In genomic region chr16:47617732-47618131, GRCh38 we compare ENCODE assay signal across 27 cellular contexts.
DNase-seq lines count a peak whose midpoint lies in the region; ATAC-seq, FAIRE-seq and TF ChIP-seq lines count a peak whose summit lies in the region.
"Had no signal": no experiment of that assay in that cellular context is flagged by ENCODE, and none has a peak within 500 bp of the region (broad histone marks: within the 10 kb centered on the region; RNA-seq: fewer than 3 reads in every experiment).

No MANE protein-coding gene starts in this region.

- H3K4me3 ChIP-seq in HepG2 (replicated peaks in 1 of 3; ENCODE audit: insufficient read depth in 1 of 3, low read depth in 2 of 3, low read length in 3 of 3), result no peak overlapping the region
- H3K4me3 ChIP-seq in right lobe of liver, result no peak overlapping the region
- no peak overlapping the region for H3K4me3 ChIP-seq in K562
- H3K4me3 ChIP-seq: ascending aorta, esophagus muscularis mucosa, thyroid gland, vagina had no signal

- H2AFZ ChIP-seq in HepG2 (ENCODE audit: low read length) (no peak overlapping the region), K562 (ENCODE audit: low read depth, low read length) (no peak overlapping the region)

- H3K4me1 Mint-ChIP-seq in glutamatergic neuron (ENCODE audit: low read depth, unreplicated experiment), result peaks cover 42% of the 10 kb centered on the region
- no peaks in the 10 kb centered on the region for H3K4me1 Mint-ChIP-seq in activated CD8-positive, alpha-beta T cell treated with anti-CD3 and anti-CD28 coated beads for 36 hours (ENCODE audit: low read depth)
- H3K4me1 Mint-ChIP-seq: activated naive CD8-positive, alpha-beta T cell treated with anti-CD3 and anti-CD28 coated beads for 36 hours had no signal

- no peak overlapping the region for H3K27ac ChIP-seq in HepG2 (ENCODE audit: extremely low read length, insufficient read depth, low read length)
- H3K27ac ChIP-seq in right lobe of liver, result no peak overlapping the region
- H3K27ac ChIP-seq in K562 (ENCODE audit: extremely low read depth, low read depth, low read length), result no peak overlapping the region
- H3K27ac ChIP-seq: ascending aorta, esophagus muscularis mucosa, thyroid gland, vagina had no signal

- TF ChIP-seq EP300 in HepG2 (IDR thresholded peaks at IDR 0.05; ENCODE audit: low read depth in 2 of 2, low read length in 2 of 2), result no peak
- no peak for TF ChIP-seq EP300 in HepG2 (CRISPR knock-in tag; IDR thresholded peaks at IDR 0.05; ENCODE audit: borderline replicate concordance)
- TF ChIP-seq EP300 in K562 (IDR thresholded peaks at IDR 0.05; ENCODE audit: low read length), result no peak

- H3K36me3 ChIP-seq in HepG2 (replicated peaks in 1 of 2; ENCODE audit: control insufficient read depth in 1 of 2, insufficient read depth in 2 of 2, low read length in 2 of 2) (peaks cover 4% of the 10 kb centered on the region in 2 experiments; a peak in 3 of 5 replicates), right lobe of liver (no peaks in the 10 kb centered on the region), K562 (ENCODE audit: control insufficient read depth, insufficient read depth, low read length) (peaks cover 19% of the 10 kb centered on the region)
- H3K36me3 ChIP-seq: thyroid gland, vagina had no signal

- in situ Hi-C loops in HepG2 (cut with HindIII; ENCODE audit: extremely low pct_ligation_motif_present, low pct_unique_long_range_greater_than_20kb), result no loop called here
- in situ Hi-C loops in K562 (cut with MboI), result no loop called here

- H3K4me2 ChIP-seq in HepG2 (ENCODE audit: low read depth, low read length), result no peak overlapping the region
- no peak overlapping the region for H3K4me2 ChIP-seq in K562 (ENCODE audit: insufficient read depth, low read length)

- no TSS peak for BruUV-seq in HepG2 (replicated peaks; lab: Mats Ljungman, UMichigan)
- no TSS peak for BruUV-seq in K562 (replicated peaks; lab: Mats Ljungman, UMichigan)

- CTCF ChIA-PET in HepG2 (lab: Yijun Ruan, JAX; ENCODE audit: low intra/inter-chr PET ratio, low total read pairs), result no interaction called here
- CTCF ChIA-PET in K562 (lab: Yijun Ruan, JAX; ENCODE audit: low intra/inter-chr PET ratio), result no interaction called here
- CTCF ChIA-PET in activated CD8-positive, alpha-beta T cell treated with anti-CD3 and anti-CD28 coated beads for 36 hours (lab: Charles Lee), result no interaction called here

- H3K27me3 ChIP-seq in HepG2 (ENCODE audit: control insufficient read depth in 1 of 2, insufficient read depth in 2 of 2, low read length in 2 of 2), result no peaks in the 10 kb centered on the region
- no peaks in the 10 kb centered on the region for H3K27me3 ChIP-seq in right lobe of liver
- H3K27me3 ChIP-seq in K562 (ENCODE audit: control insufficient read depth in 2 of 2, insufficient read depth in 2 of 2, low read length in 2 of 2), result no peaks in the 10 kb centered on the region
- H3K27me3 ChIP-seq: ascending aorta, esophagus muscularis mucosa, thyroid gland, vagina had no signal

- FAIRE-seq in HepG2 (lab: Jason Lieb, UNC) (no peak), K562 (lab: Jason Lieb, UNC) (no peak)

- ATAC-seq in HepG2 (peak; percentile 58), right lobe of liver (no peak), K562 (no peak), GM19397 (IDR thresholded peaks at IDR 0.05; ENCODE audit: unreplicated experiment) (no peak)
- no peak for ATAC-seq in activated CD8-positive, alpha-beta T cell treated with anti-CD3 and anti-CD28 coated beads for 36 hours
- ATAC-seq: sciatic nerve had no signal

- TF ChIP-seq POLR2A in HepG2 (IDR thresholded peaks at IDR 0.05; ENCODE audit: insufficient read depth in 1 of 2, low read depth in 2 of 2, low read length in 2 of 2), result no peak
- TF ChIP-seq POLR2A in right lobe of liver (IDR thresholded peaks at IDR 0.05), result no peak
- no peak for TF ChIP-seq POLR2A in K562 (conservative IDR thresholded peaks at IDR 0.05)

- intact Hi-C loops in HepG2 (cut with micrococcal nuclease; ENCODE audit: unreplicated experiment) (no loop called here), right lobe of liver (cut with DNase I) (no loop called here), K562 (cut with micrococcal nuclease) (no loop called here)
- intact Hi-C loops in activated CD8-positive, alpha-beta T cell treated with anti-CD3 and anti-CD28 coated beads for 36 hours (cut with micrococcal nuclease), result no loop called here

- peaks cover 2% of the 10 kb centered on the region for H3K27me3 Mint-ChIP-seq in glutamatergic neuron (ENCODE audit: unreplicated experiment)
- no peaks in the 10 kb centered on the region for H3K27me3 Mint-ChIP-seq in activated CD8-positive, alpha-beta T cell treated with anti-CD3 and anti-CD28 coated beads for 36 hours
- H3K27me3 Mint-ChIP-seq: activated naive CD8-positive, alpha-beta T cell treated with anti-CD3 and anti-CD28 coated beads for 36 hours; dendritic cell treated with granulocyte-macrophage colony-stimulating factor and Interleukin-4, amounts not matched to agents 40 ng/mL and 50 ng/mL, for 4 days had no signal

- H3K36me3 Mint-ChIP-seq in glutamatergic neuron (ENCODE audit: unreplicated experiment), result peaks cover 5% of the 10 kb centered on the region
- peaks cover 9% of the 10 kb centered on the region for H3K36me3 Mint-ChIP-seq in activated CD8-positive, alpha-beta T cell treated with anti-CD3 and anti-CD28 coated beads for 36 hours (ENCODE audit: low read depth)

- H4K20me1 ChIP-seq in HepG2 (ENCODE audit: insufficient read depth, low read length) (no peaks in the 10 kb centered on the region), K562 (replicated peaks; ENCODE audit: control insufficient read depth, insufficient read depth, low read length) (no peaks in the 10 kb centered on the region; the same call in 1 of the 2 replicates)

- peak overlapping the region; percentile 92 for H3K27ac Mint-ChIP-seq in glutamatergic neuron (ENCODE audit: unreplicated experiment)
- H3K27ac Mint-ChIP-seq in activated CD8-positive, alpha-beta T cell treated with anti-CD3 and anti-CD28 coated beads for 36 hours, result no peak overlapping the region
- H3K27ac Mint-ChIP-seq: activated naive CD8-positive, alpha-beta T cell treated with anti-CD3 and anti-CD28 coated beads for 36 hours; dendritic cell treated with granulocyte-macrophage colony-stimulating factor and Interleukin-4, amounts not matched to agents 40 ng/mL and 50 ng/mL, for 4 days; immature natural killer cell had no signal

- no peaks in the 10 kb centered on the region for H3K9me3 ChIP-seq in HepG2 (ENCODE audit: low read length)
- no peaks in the 10 kb centered on the region for H3K9me3 ChIP-seq in right lobe of liver
- no peaks in the 10 kb centered on the region for H3K9me3 ChIP-seq in K562 (replicated peaks; ENCODE audit: control insufficient read depth, insufficient read depth, low read depth, low read length)
- H3K9me3 ChIP-seq: ascending aorta, esophagus muscularis mucosa, thyroid gland, vagina had no signal

- peaks cover 9% of the 10 kb centered on the region for H3K9me3 Mint-ChIP-seq in glutamatergic neuron (ENCODE audit: unreplicated experiment)
- no peaks in the 10 kb centered on the region for H3K9me3 Mint-ChIP-seq in activated CD8-positive, alpha-beta T cell treated with anti-CD3 and anti-CD28 coated beads for 36 hours
- H3K9me3 Mint-ChIP-seq: dendritic cell treated with granulocyte-macrophage colony-stimulating factor and Interleukin-4, amounts not matched to agents 40 ng/mL and 50 ng/mL, for 4 days; immature natural killer cell had no signal

- POLR2A ChIA-PET in HepG2 (lab: Yijun Ruan, JAX), result no interaction called here
- POLR2A ChIA-PET in K562 (lab: Yijun Ruan, JAX), result interaction anchor here (0.7 to 1.6 kb wide), 2 partner anchors 8 to 17 kb away, joined by 3 to 4 read pairs; no protein-coding TSS in a partner anchor
- POLR2A ChIA-PET in activated CD8-positive, alpha-beta T cell treated with anti-CD3 and anti-CD28 coated beads for 36 hours (lab: Charles Lee), result interaction anchor here (0.6 kb wide), 1 partner anchor 18 kb away, joined by 3 read pairs; no protein-coding TSS in a partner anchor

- WGBS in HepG2 (ENCODE audit: low lambda C conversion rate), result 90% methylated on average over 3 of the region's 3 CpGs
- WGBS in right lobe of liver (ENCODE audit: insufficient coverage, low coverage, low lambda C conversion rate, missing lambda C conversion rate), result 81% methylated on average over 1 of the region's 3 CpGs
- 63% methylated on average over 3 of the region's 3 CpGs for WGBS in K562 (ENCODE audit: insufficient coverage, low coverage, missing lambda C conversion rate)

- H3K9ac ChIP-seq in HepG2 (ENCODE audit: insufficient read depth, low read depth, low read length), result no peak overlapping the region
- no peak overlapping the region for H3K9ac ChIP-seq in K562 (ENCODE audit: insufficient read depth in 1 of 2, low read depth in 2 of 2, low read length in 2 of 2)

- no peaks in the 10 kb centered on the region for H3K9me1 ChIP-seq in K562 (ENCODE audit: control insufficient read depth, insufficient read depth, low read length)

- H3K4me1 ChIP-seq in HepG2 (ENCODE audit: insufficient read depth, low read length) (peaks cover 12% of the 10 kb centered on the region), right lobe of liver (no peaks in the 10 kb centered on the region), K562 (replicated peaks in 1 of 2; ENCODE audit: control insufficient read depth in 2 of 2, insufficient read depth in 2 of 2, low read length in 2 of 2) (no peaks in the 10 kb centered on the region)
- H3K4me1 ChIP-seq: ascending aorta, thyroid gland had no signal

- TF ChIP-seq CTCF in HepG2 (CRISPR knock-in tag; IDR thresholded peaks at IDR 0.05) (no peak), right lobe of liver (IDR thresholded peaks at IDR 0.05) (no peak), K562 (IDR thresholded peaks at IDR 0.05 in 2 of 3, conservative IDR thresholded peaks at IDR 0.05 in 1 of 3; ENCODE audit: insufficient read depth in 2 of 3, low read depth in 1 of 3, low read length in 3 of 3) (no peak), glutamatergic neuron (IDR thresholded peaks at IDR 0.05; ENCODE audit: partially characterized antibody, unreplicated experiment) (no peak)
- TF ChIP-seq CTCF in activated CD8-positive, alpha-beta T cell treated with anti-CD3 and anti-CD28 coated beads for 36 hours (IDR thresholded peaks at IDR 0.05), result no peak

- H3K4me3 Mint-ChIP-seq in glutamatergic neuron (ENCODE audit: unreplicated experiment), result peak overlapping the region; percentile 53
- H3K4me3 Mint-ChIP-seq in activated CD8-positive, alpha-beta T cell treated with anti-CD3 and anti-CD28 coated beads for 36 hours, result no peak overlapping the region
- H3K4me3 Mint-ChIP-seq: activated naive CD8-positive, alpha-beta T cell treated with anti-CD3 and anti-CD28 coated beads for 36 hours; dendritic cell treated with granulocyte-macrophage colony-stimulating factor and Interleukin-4, amounts not matched to agents 40 ng/mL and 50 ng/mL, for 4 days; immature natural killer cell had no signal

- TF ChIP-seq RAD21 in HepG2 (CRISPR knock-in tag; IDR thresholded peaks at IDR 0.05), result no peak
- TF ChIP-seq RAD21 in K562 (CRISPR knock-in tag; conservative IDR thresholded peaks at IDR 0.05 in 1 of 2, IDR thresholded peaks at IDR 0.05 in 1 of 2), result no peak

- H3K79me2 ChIP-seq in HepG2 (ENCODE audit: insufficient read depth, low read length), result no peaks in the 10 kb centered on the region
- H3K79me2 ChIP-seq in K562 (ENCODE audit: control insufficient read depth, insufficient read depth, low read length), result no peaks in the 10 kb centered on the region; the same call in 1 of the 3 replicates

- DNase-seq in HepG2 (ENCODE audit: low spot score), result peak; percentile 67
- no peak for DNase-seq in right lobe of liver
- DNase-seq in K562 (ENCODE audit: extremely low read depth in 1 of 4, low spot score in 3 of 4), result peak in 1 of 4 experiments; percentile 15
- DNase-seq in glutamatergic neuron, result no peak
- DNase-seq in pons (ENCODE audit: low spot score), result peak; percentile 52
- no peak for DNase-seq in NCI-H2081 treated with DMSO at 0.1 percent for 48 hours (lab: John Stamatoyannopoulos, UW)
- DNase-seq in activated CD8-positive, alpha-beta T cell treated with anti-CD3 and anti-CD28 coated beads for 36 hours, result no peak
- DNase-seq: activated CD4-positive, alpha-beta T cell treated with anti-CD3 and anti-CD28 coated beads for 4 hours; activated effector memory CD4-positive, alpha-beta T cell treated with anti-CD3 and anti-CD28 coated beads, Interleukin-2, amount 50 U/mL, for 16 hours; activated naive CD8-positive, alpha-beta T cell treated with anti-CD3 and anti-CD28 coated beads for 36 hours; DND-41; HCEC 1CT; hippocampal formation; immature natural killer cell; NCI-H146; NCI-H2171; NCI-H510A; SHP77 treated with DMSO at 0.1 percent for 48 hours; stimulated activated CD4-positive, alpha-beta T cell treated with anti-CD3 and anti-CD28 coated beads, Interleukin-12 subunit alpha, Interleukin-12 subunit beta, amount 100 ng/mL, for 4 hours; stimulated activated CD4-positive, alpha-beta T cell treated with anti-CD3 and anti-CD28 coated beads, Interleukin-2, amount 100 ng/mL, for 48 hours; thyroid gland had no signal

Comparison
In these comparisons a context has a peak if more than half of its experiments do, and no peak if none do; other contexts are left out.
1. DNase-seq: peak in HepG2 (single experiment) and pons (single experiment); none in right lobe of liver (0 of 3), glutamatergic neuron (single experiment), NCI-H2081 treated with DMSO at 0.1 percent for 48 hours (single experiment) and activated CD8-positive, alpha-beta T cell treated with anti-CD3 and anti-CD28 coated beads for 36 hours (single experiment).
2. Of the 241 proteins assayed by ChIP-seq in both HepG2 and K562: peak only in HepG2: TCF7; only in K562: KDM1A and MAFG; in both: MAFF and MAFK; in neither: 235; mixed calls (peak in some experiments, not most) for 1.